8 cellular contexts compared by ENCODE assay signal in the genomic region with DNA sequence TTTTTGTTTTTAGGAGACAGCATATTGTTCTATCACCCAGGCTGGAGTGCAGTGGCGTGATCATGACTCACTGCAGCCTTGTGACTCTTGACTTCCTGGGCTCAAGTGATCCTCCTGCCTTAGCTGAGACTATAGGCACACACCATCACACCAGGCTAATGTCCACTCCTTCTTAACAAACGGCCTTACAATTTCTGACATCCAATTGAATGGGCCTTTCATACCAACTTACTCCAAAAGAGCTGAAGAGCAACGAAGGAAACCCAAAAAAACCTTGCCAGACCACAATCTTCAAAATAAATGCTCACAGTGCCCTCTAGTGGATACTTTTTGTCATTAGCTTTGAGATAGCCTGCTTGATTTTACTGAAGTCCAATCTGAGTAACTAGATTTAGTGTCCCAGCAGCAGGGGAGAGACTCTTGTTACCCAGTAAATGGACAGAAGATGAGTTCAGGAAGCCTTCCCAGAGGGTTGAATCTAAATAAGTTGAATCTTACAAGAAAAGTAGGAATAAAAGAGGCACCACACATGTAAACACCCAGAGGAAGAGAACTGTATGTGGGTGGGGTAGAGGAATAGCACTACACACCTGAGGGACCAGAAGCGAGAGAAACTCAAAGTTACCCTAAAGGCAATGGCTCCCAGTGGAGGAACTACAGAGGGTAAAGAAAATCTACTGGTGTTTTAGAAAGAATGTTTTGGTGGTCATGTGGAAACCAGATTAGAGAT. TPM values are rescaled to one million over a fixed set of nuclear protein-coding genes. Genes with fewer than 3 reads are reported as not detected.
DNase-seq lines count a peak whose midpoint lies in the region; ATAC-seq, FAIRE-seq and TF ChIP-seq lines count a peak whose summit lies in the region.

No MANE protein-coding gene starts in this region.

- POLR2A ChIA-PET in HEK293 (lab: Yijun Ruan, JAX) = interaction anchor here (1.0 kb wide), 1 partner anchor 10 kb away, joined by 3 read pairs; no protein-coding TSS in a partner anchor

- H3K27me3 Mint-ChIP-seq in stimulated activated naive B cell treated with anti-CD40 and anti-IgM and Interleukin-4, amounts not matched to agents 10 μg/mL and 1 μg/mL and 100 μg/mL, for 72 hours = no peaks in the 10 kb centered on the region

- ATAC-seq in stimulated activated naive B cell treated with anti-CD40 and anti-IgM and Interleukin-4, amounts not matched to agents 10 μg/mL and 1 μg/mL and 100 μg/mL, for 72 hours (replicated peaks) = peak; percentile 71 to 73

- DNase-seq in GM03348 (ENCODE audit: low spot score) = peak; percentile 56
- peak; percentile 69 for DNase-seq in M059J (ENCODE audit: low read depth)
- peak; percentile 54 for DNase-seq in RPMI8226
- peak; percentile 39 for DNase-seq in brain pericyte (ENCODE audit: low read depth, low spot score)
- peak; percentile 83 for DNase-seq in iris pigment epithelial cell (ENCODE audit: low read depth)
- no peak for DNase-seq in stimulated activated naive B cell treated with anti-CD40 and anti-IgM and Interleukin-4, amounts not matched to agents 10 μg/mL and 1 μg/mL and 100 μg/mL, for 72 hours

- CTCF ChIA-PET in HEK293 (lab: Yijun Ruan, JAX) = interaction anchor here (0.6 to 10.9 kb wide), 40 partner anchors 8 to 1630 kb away, joined by 3 to 137 read pairs (median 4); no protein-coding TSS in a partner anchor

- no peak overlapping the region for H3K4me3 ChIP-seq in HEK293 (ENCODE audit: low read depth, low read length)

- no peaks in the 10 kb centered on the region for H3K9me3 Mint-ChIP-seq in stimulated activated naive B cell treated with anti-CD40 and anti-IgM and Interleukin-4, amounts not matched to agents 10 μg/mL and 1 μg/mL and 100 μg/mL, for 72 hours

- peak; percentile 91 for FAIRE-seq in A204.1 (lab: Jason Lieb, UNC)

- peaks cover 32 to 49% of the 10 kb centered on the region in 2 donors for H3K36me3 Mint-ChIP-seq in stimulated activated naive B cell treated with anti-CD40 and anti-IgM and Interleukin-4, amounts not matched to agents 10 μg/mL and 1 μg/mL and 100 μg/mL, for 72 hours

- peaks cover 72 to 91% of the 10 kb centered on the region in 2 experiments for H3K36me3 ChIP-seq in HEK293 (ENCODE audit: control insufficient read depth in 2 of 2, insufficient read depth in 1 of 2, low read length in 2 of 2)

- H3K9me3 ChIP-seq in HEK293 (ENCODE audit: control insufficient read depth, insufficient read depth, low read depth, low read length) = no peaks in the 10 kb centered on the region

- H3K4me3 Mint-ChIP-seq in stimulated activated naive B cell treated with anti-CD40 and anti-IgM and Interleukin-4, amounts not matched to agents 10 μg/mL and 1 μg/mL and 100 μg/mL, for 72 hours = peak overlapping the region; percentile 37 to 38

- no peak for TF ChIP-seq CTCF in HEK293 (tag by site-specific recombination; IDR thresholded peaks at IDR 0.05)

- H3K27ac ChIP-seq in HEK293 (ENCODE audit: extremely low read depth, low read depth, low read length) = no peak overlapping the region

- H3K27ac Mint-ChIP-seq in stimulated activated naive B cell treated with anti-CD40 and anti-IgM and Interleukin-4, amounts not matched to agents 10 μg/mL and 1 μg/mL and 100 μg/mL, for 72 hours = peak overlapping the region; percentile 44

- no peaks in the 10 kb centered on the region for H3K4me1 ChIP-seq in HEK293 (ENCODE audit: control insufficient read depth, insufficient read depth, low read length)

- peaks cover 22 to 43% of the 10 kb centered on the region in 2 donors for H3K4me1 Mint-ChIP-seq in stimulated activated naive B cell treated with anti-CD40 and anti-IgM and Interleukin-4, amounts not matched to agents 10 μg/mL and 1 μg/mL and 100 μg/mL, for 72 hours

TF ChIP-seq in HEK293, 187 proteins besides CTCF, POLR2A, EP300 and RAD21:
- TF ChIP-seq, protein P1, sequence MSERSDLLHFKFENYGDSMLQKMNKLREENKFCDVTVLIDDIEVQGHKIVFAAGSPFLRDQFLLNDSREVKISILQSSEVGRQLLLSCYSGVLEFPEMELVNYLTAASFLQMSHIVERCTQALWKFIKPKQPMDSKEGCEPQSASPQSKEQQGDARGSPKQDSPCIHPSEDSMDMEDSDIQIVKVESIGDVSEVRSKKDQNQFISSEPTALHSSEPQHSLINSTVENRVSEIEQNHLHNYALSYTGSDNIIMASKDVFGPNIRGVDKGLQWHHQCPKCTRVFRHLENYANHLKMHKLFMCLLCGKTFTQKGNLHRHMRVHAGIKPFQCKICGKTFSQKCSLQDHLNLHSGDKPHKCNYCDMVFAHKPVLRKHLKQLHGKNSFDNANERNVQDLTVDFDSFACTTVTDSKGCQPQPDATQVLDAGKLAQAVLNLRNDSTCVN (tag by site-specific recombination; optimal IDR thresholded peaks at IDR 0.05) = no peak
- TF ChIP-seq, protein P2, sequence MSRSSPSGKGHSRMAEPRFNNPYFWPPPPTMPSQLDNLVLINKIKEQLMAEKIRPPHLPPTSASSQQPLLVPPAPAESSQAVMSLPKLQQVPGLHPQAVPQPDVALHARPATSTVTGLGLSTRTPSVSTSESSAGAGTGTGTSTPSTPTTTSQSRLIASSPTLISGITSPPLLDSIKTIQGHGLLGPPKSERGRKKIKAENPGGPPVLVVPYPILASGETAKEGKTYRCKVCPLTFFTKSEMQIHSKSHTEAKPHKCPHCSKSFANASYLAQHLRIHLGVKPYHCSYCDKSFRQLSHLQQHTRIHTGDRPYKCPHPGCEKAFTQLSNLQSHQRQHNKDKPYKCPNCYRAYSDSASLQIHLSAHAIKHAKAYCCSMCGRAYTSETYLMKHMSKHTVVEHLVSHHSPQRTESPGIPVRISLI (tag by site-specific recombination; IDR thresholded peaks at IDR 0.05) = 0 out of 2 replicates have a peak, but pooled peaks have one; percentile 11
- TF ChIP-seq, protein P3, sequence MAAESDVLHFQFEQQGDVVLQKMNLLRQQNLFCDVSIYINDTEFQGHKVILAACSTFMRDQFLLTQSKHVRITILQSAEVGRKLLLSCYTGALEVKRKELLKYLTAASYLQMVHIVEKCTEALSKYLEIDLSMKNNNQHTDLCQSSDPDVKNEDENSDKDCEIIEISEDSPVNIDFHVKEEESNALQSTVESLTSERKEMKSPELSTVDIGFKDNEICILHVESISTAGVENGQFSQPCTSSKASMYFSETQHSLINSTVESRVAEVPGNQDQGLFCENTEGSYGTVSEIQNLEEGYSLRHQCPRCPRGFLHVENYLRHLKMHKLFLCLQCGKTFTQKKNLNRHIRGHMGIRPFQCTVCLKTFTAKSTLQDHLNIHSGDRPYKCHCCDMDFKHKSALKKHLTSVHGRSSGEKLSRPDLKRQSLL (tag by site-specific recombination; IDR thresholded peaks at IDR 0.05) = no peak
- TF ChIP-seq GLI4 (tag by site-specific recombination; IDR thresholded peaks at IDR 0.05) (no peak), ZFP3 (tag by site-specific recombination; IDR thresholded peaks at IDR 0.05; ENCODE audit: low read depth) (no peak), ZNF2 (tag by site-specific recombination; IDR thresholded peaks at IDR 0.05) (0 out of 2 replicates have a peak, but pooled peaks have one; percentile 53), ZNF654 (tag by site-specific recombination; IDR thresholded peaks at IDR 0.05; ENCODE audit: low read depth) (peak; percentile 85)
- TF ChIP-seq, protein P4, sequence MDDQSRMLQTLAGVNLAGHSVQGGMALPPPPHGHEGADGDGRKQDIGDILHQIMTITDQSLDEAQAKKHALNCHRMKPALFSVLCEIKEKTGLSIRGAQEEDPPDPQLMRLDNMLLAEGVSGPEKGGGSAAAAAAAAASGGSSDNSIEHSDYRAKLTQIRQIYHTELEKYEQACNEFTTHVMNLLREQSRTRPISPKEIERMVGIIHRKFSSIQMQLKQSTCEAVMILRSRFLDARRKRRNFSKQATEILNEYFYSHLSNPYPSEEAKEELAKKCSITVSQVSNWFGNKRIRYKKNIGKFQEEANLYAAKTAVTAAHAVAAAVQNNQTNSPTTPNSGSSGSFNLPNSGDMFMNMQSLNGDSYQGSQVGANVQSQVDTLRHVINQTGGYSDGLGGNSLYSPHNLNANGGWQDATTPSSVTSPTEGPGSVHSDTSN (CRISPR knock-in tag; IDR thresholded peaks at IDR 0.05) = no peak
- TF ChIP-seq, protein P5, sequence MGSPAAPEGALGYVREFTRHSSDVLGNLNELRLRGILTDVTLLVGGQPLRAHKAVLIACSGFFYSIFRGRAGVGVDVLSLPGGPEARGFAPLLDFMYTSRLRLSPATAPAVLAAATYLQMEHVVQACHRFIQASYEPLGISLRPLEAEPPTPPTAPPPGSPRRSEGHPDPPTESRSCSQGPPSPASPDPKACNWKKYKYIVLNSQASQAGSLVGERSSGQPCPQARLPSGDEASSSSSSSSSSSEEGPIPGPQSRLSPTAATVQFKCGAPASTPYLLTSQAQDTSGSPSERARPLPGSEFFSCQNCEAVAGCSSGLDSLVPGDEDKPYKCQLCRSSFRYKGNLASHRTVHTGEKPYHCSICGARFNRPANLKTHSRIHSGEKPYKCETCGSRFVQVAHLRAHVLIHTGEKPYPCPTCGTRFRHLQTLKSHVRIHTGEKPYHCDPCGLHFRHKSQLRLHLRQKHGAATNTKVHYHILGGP (tag by site-specific recombination; IDR thresholded peaks at IDR 0.05) = no peak
TF ChIP-seq in HEK293: peak in this region for 3.

RNA-seq across cellular contexts. Expression of gene ZNF622, which starts 9.3 kb away (rescaled TPM):
- total RNA-seq in M059J (2014; rRNA removed; shearing (Covaris generic)) = 25.9 and 49.3 TPM in 2 replicates
